In the genomic region with DNA sequence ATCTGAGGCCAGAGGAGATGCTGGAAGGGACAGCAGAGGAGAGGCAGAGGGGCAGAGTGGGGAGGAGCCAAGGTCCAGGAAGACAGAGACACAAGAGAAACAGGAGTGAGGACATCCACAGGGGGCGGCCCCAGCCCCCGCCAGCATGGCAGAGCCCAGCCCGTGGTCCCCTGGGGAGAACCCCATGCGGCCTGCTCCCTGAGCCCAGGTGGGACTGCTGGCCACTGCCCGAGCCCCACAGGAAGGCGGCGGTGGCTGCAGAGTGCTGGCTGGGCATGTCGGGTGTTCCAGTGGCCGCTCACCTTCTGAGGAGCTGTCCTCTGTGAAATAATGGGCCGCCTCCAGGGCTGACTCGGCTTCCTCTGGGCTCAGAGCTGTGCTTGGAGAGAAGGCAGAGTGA, we compare ENCODE assay signal across 20 cellular contexts. TPM values are rescaled to one million over a fixed set of nuclear protein-coding genes. Genes with fewer than 3 reads are reported as not detected.
DNase-seq lines count a peak whose midpoint lies in the region; ATAC-seq and TF ChIP-seq lines count a peak whose summit lies in the region.
"Had no signal": no experiment of that assay in that cellular context is flagged by ENCODE, and none has a peak within 500 bp of the region (broad histone marks: within the 10 kb centered on the region; RNA-seq: fewer than 3 reads in every experiment).

No MANE protein-coding gene starts in this region.

- no peak overlapping the region for H3K18ac ChIP-seq in H9 (ENCODE audit: insufficient read length, low read depth, low read length)

- no peak for ATAC-seq in GM21737 (IDR thresholded peaks at IDR 0.05; ENCODE audit: unreplicated experiment)
- no peak for ATAC-seq in omental fat pad (ENCODE audit: low FRiP score)

- H3K36me3 ChIP-seq in osteoblast (ENCODE audit: insufficient read depth, low read length) = peaks cover 67% of the 10 kb centered on the region

- no peak overlapping the region for H2AK5ac ChIP-seq in H9 (ENCODE audit: insufficient read length, low read length)

- H3K23me2 ChIP-seq in H9 (ENCODE audit: insufficient read length, low read depth, low read length, poor library complexity, severe bottlenecking) = no peaks in the 10 kb centered on the region

- no CpG with 5 or more reads among the region's 11 CpGs for whole genome bisulfite sequencing in H9 (ENCODE audit: extremely low coverage, insufficient read length, low lambda C conversion rate)

- no peak overlapping the region for H3K27ac ChIP-seq in H9 (ENCODE audit: insufficient read length, low read depth, low read length)
- no peak overlapping the region for H3K27ac ChIP-seq in osteoblast (ENCODE audit: low read depth, low read length)
- H3K27ac ChIP-seq: brain microvascular endothelial cell, colonic mucosa, HL-60, testis, vagina had no signal

- no peak overlapping the region for H2BK12ac ChIP-seq in H9 (ENCODE audit: insufficient read length, low read depth, low read length)

- H3K9me3 ChIP-seq in H9 (ENCODE audit: control insufficient read depth, low read depth, low read length) = peaks cover 5% of the 10 kb centered on the region
- H3K9me3 ChIP-seq in osteoblast (ENCODE audit: low read depth, low read length) = no peaks in the 10 kb centered on the region
- H3K9me3 ChIP-seq: A549, colonic mucosa, mucosa of descending colon, testis, vagina had no signal

- no peak overlapping the region for H3K4me2 ChIP-seq in H9 (ENCODE audit: insufficient read depth, insufficient read length, low read length)
- H3K4me2 ChIP-seq in osteoblast (ENCODE audit: insufficient read depth, low read length) = no peak overlapping the region
- H3K4me2 ChIP-seq: A549 had no signal

- H4K20me1 ChIP-seq in H9 (ENCODE audit: control insufficient read depth, insufficient read depth, insufficient read length) (no peaks in the 10 kb centered on the region), osteoblast (ENCODE audit: insufficient read depth, low read length) (no peaks in the 10 kb centered on the region)

- no peak overlapping the region for H2AFZ ChIP-seq in H9 (ENCODE audit: low read length)
- no peak overlapping the region for H2AFZ ChIP-seq in osteoblast (ENCODE audit: low read length)

- no peak overlapping the region for H3K4me3 ChIP-seq in osteoblast (ENCODE audit: insufficient read depth, low read length)
- H3K4me3 ChIP-seq: A549, colonic mucosa, mucosa of descending colon, testis, vagina had no signal

- no peaks in the 10 kb centered on the region for H3K27me3 Mint-ChIP-seq in activated T-cell treated with anti-CD3 and anti-CD28 coated beads, Interleukin-2, amount 50 U/mL, for 24 hours
- H3K27me3 Mint-ChIP-seq in H9 (ENCODE audit: low read depth) = no peaks in the 10 kb centered on the region
- no peaks in the 10 kb centered on the region for H3K27me3 Mint-ChIP-seq in dendritic cell treated with granulocyte-macrophage colony-stimulating factor and Interleukin-4, amounts not matched to agents 40 ng/mL and 50 ng/mL, for 4 days

- intact Hi-C loops in dendritic cell treated with granulocyte-macrophage colony-stimulating factor and Interleukin-4, amounts not matched to agents 40 ng/mL and 50 ng/mL, for 4 days (cut with micrococcal nuclease) = no loop called here

- no peak overlapping the region for H4K5ac ChIP-seq in H9 (ENCODE audit: insufficient read length, low read depth, low read length)

- no peak overlapping the region for H3K56ac ChIP-seq in H9 (ENCODE audit: insufficient read length, low read depth, low read length)

- no peak overlapping the region for H3K23ac ChIP-seq in H9 (ENCODE audit: insufficient read length, low read depth, low read length)

- H3K9ac ChIP-seq in H9 (ENCODE audit: extremely low read depth, insufficient read length, low read length) = no peak overlapping the region

- TF ChIP-seq CTCF in H9 (conservative IDR thresholded peaks at IDR 0.05) = no peak
- no peak for TF ChIP-seq CTCF in osteoblast (IDR thresholded peaks at IDR 0.05; ENCODE audit: extremely low read depth, low read depth, low read length)
- TF ChIP-seq CTCF in omental fat pad (IDR thresholded peaks at IDR 0.05) = no peak

- H3K27me3 ChIP-seq in H9 (ENCODE audit: insufficient read depth, low read length) = no peaks in the 10 kb centered on the region
- H3K27me3 ChIP-seq in osteoblast (ENCODE audit: insufficient read depth, low read length) = no peaks in the 10 kb centered on the region
- H3K27me3 ChIP-seq: brain microvascular endothelial cell, colonic mucosa, testis, vagina had no signal

- H3K4me3 Mint-ChIP-seq in activated T-cell treated with anti-CD3 and anti-CD28 coated beads, Interleukin-2, amount 50 U/mL, for 24 hours = no peak overlapping the region
- no peak overlapping the region for H3K4me3 Mint-ChIP-seq in H9
- H3K4me3 Mint-ChIP-seq in dendritic cell treated with granulocyte-macrophage colony-stimulating factor and Interleukin-4, amounts not matched to agents 40 ng/mL and 50 ng/mL, for 4 days = no peak overlapping the region

- H4K91ac ChIP-seq in H9 (ENCODE audit: insufficient read length, low read depth, low read length) = no peak overlapping the region

- no peak overlapping the region for H3T11ph ChIP-seq in H9 (ENCODE audit: low read length)

- H2BK20ac ChIP-seq in H9 (ENCODE audit: low read depth, low read length, poor library complexity, severe bottlenecking) = no peak overlapping the region

- H3K4ac ChIP-seq in H9 (ENCODE audit: low read depth, low read length) = no peak overlapping the region

- peaks cover 84% of the 10 kb centered on the region for H3K36me3 Mint-ChIP-seq in activated T-cell treated with anti-CD3 and anti-CD28 coated beads, Interleukin-2, amount 50 U/mL, for 24 hours (ENCODE audit: low read depth)
- H3K36me3 Mint-ChIP-seq in H9 (ENCODE audit: insufficient read depth in 1 of 3, low read depth in 3 of 3) = peaks cover 13 to 58% (median 55%) of the 10 kb centered on the region in 3 experiments
- H3K36me3 Mint-ChIP-seq in dendritic cell treated with granulocyte-macrophage colony-stimulating factor and Interleukin-4, amounts not matched to agents 40 ng/mL and 50 ng/mL, for 4 days (ENCODE audit: low read depth) = peaks cover 100% of the 10 kb centered on the region

- H3K9me3 Mint-ChIP-seq in activated T-cell treated with anti-CD3 and anti-CD28 coated beads, Interleukin-2, amount 50 U/mL, for 24 hours = no peaks in the 10 kb centered on the region
- H3K9me3 Mint-ChIP-seq in H9 = no peaks in the 10 kb centered on the region
- no peaks in the 10 kb centered on the region for H3K9me3 Mint-ChIP-seq in dendritic cell treated with granulocyte-macrophage colony-stimulating factor and Interleukin-4, amounts not matched to agents 40 ng/mL and 50 ng/mL, for 4 days

- no peaks in the 10 kb centered on the region for H3K79me2 ChIP-seq in H9 (ENCODE audit: insufficient read depth, low read length)
- no peaks in the 10 kb centered on the region for H3K79me2 ChIP-seq in osteoblast (ENCODE audit: insufficient read depth, low read length)

- H2BK120ac ChIP-seq in H9 (ENCODE audit: low read depth, low read length, poor library complexity, severe bottlenecking) = no peak overlapping the region

- H2BK15ac ChIP-seq in H9 (ENCODE audit: low read depth, low read length) = no peak overlapping the region

- H4K8ac ChIP-seq in H9 (replicated peaks; ENCODE audit: insufficient read length, low read depth, low read length) = no peak overlapping the region

- H2BK5ac ChIP-seq in H9 (ENCODE audit: insufficient read length, low read length) = no peak overlapping the region

- no peak overlapping the region for H3K14ac ChIP-seq in H9 (ENCODE audit: insufficient read depth, low read length)

- H3K4me1 Mint-ChIP-seq in activated T-cell treated with anti-CD3 and anti-CD28 coated beads, Interleukin-2, amount 50 U/mL, for 24 hours (ENCODE audit: low read depth) = peaks cover 7% of the 10 kb centered on the region
- peaks cover 9 to 23% of the 10 kb centered on the region in 2 experiments for H3K4me1 Mint-ChIP-seq in H9
- peaks cover 19% of the 10 kb centered on the region for H3K4me1 Mint-ChIP-seq in dendritic cell treated with granulocyte-macrophage colony-stimulating factor and Interleukin-4, amounts not matched to agents 40 ng/mL and 50 ng/mL, for 4 days (ENCODE audit: low read depth)

- peak overlapping the region; percentile 74 for H3K27ac Mint-ChIP-seq in activated T-cell treated with anti-CD3 and anti-CD28 coated beads, Interleukin-2, amount 50 U/mL, for 24 hours
- H3K27ac Mint-ChIP-seq in H9 = peak overlapping the region in 2 of 3 experiments; percentile 94 to 95; a peak in 5 of 7 replicates
- peak overlapping the region; percentile 21 for H3K27ac Mint-ChIP-seq in dendritic cell treated with granulocyte-macrophage colony-stimulating factor and Interleukin-4, amounts not matched to agents 40 ng/mL and 50 ng/mL, for 4 days

- no peak for DNase-seq in activated T-cell treated with anti-CD3 and anti-CD28 coated beads, Interleukin-2, amount 50 U/mL, for 24 hours
- no peak for DNase-seq in activated T-cell treated with anti-CD3 and anti-CD28 coated beads, Interleukin-2, amount 50 U/mL, for 48 hours
- DNase-seq in H9 (no peak), osteoblast (ENCODE audit: insufficient read length, low spot score, missing footprints) (peak; percentile 62), omental fat pad (ENCODE audit: low spot score) (no peak)
- DNase-seq in effector CD8-positive, alpha-beta T cell (lab: John Stamatoyannopoulos, UW) = no peak
- DNase-seq: brain microvascular endothelial cell, C1 segment of cervical spinal cord, colonic mucosa, mucosa of descending colon, NCI-H748 treated with DMSO at 0.1 percent for 48 hours, OCI-M1, SIG-M5, T-helper 2 cell, testis had no signal

- H3K4me1 ChIP-seq in H9 (ENCODE audit: insufficient read depth, low read length) = no peaks in the 10 kb centered on the region
- H3K4me1 ChIP-seq in osteoblast (ENCODE audit: insufficient read depth, low read length) = no peaks in the 10 kb centered on the region
- H3K4me1 ChIP-seq: A549, colonic mucosa, vagina had no signal

- no peaks in the 10 kb centered on the region for H3K79me1 ChIP-seq in H9 (ENCODE audit: insufficient read depth, low read depth, low read length, poor library complexity, severe bottlenecking)

RNA-seq across cellular contexts. Expression of a gene that starts 8.9 kb away (rescaled TPM):
- total RNA-seq in H9 (2021) (30.4 and 31.1 TPM in 2 replicates), osteoblast (10.1 and 12.7 TPM in 2 replicates), omental fat pad (10 to 100 TPM; 15.3 to 26.8 (median 17.7) TPM)

RNA-seq across cellular contexts. Expression of a gene that starts 40.2 kb away (rescaled TPM):
- total RNA-seq in H9 (2021) (57.0 and 62.1 TPM in 2 replicates), osteoblast (89.4 and 90.2 TPM in 2 replicates), omental fat pad (100 to 1,000 TPM in 2 of 4 donors, 10 to 100 TPM in 2; 85.4 to 114 (median 97.0) TPM)

RNA-seq across cellular contexts. Expression of a gene that starts 46.8 kb away (rescaled TPM):
- total RNA-seq in H9 (2021) = 144 and 147 TPM in 2 replicates
- 826 and 992 TPM in 2 replicates for total RNA-seq in osteoblast
- 100 to 1,000 TPM; 400 to 762 (median 566) TPM for total RNA-seq in omental fat pad

Comparison
In these comparisons a context has a peak if more than half of its experiments do, and no peak if none do; other contexts are left out.
1. H3K27ac Mint-ChIP-seq: peak in every context shown above with its lines; median percentile 94 in H9; 74 in activated T-cell treated with anti-CD3 and anti-CD28 coated beads, Interleukin-2, amount 50 U/mL, for 24 hours; 21 in dendritic cell treated with granulocyte-macrophage colony-stimulating factor and Interleukin-4, amounts not matched to agents 40 ng/mL and 50 ng/mL, for 4 days.